In genomic region chr22:37273126-37273845, GRCh38 we compare ENCODE assay signal across 14 cellular contexts. TPM values are rescaled to one million over a fixed set of nuclear protein-coding genes. Genes with fewer than 3 reads are reported as not detected.
A peak's percentile ranks its signal among the peaks of the same experiment; 100 is the strongest.
DNase-seq lines count a peak whose midpoint lies in the region; ATAC-seq, FAIRE-seq and TF ChIP-seq lines count a peak whose summit lies in the region.
"Had no signal": no experiment of that assay in that cellular context is flagged by ENCODE, and none has a peak within 500 bp of the region (broad histone marks: within the 10 kb centered on the region; RNA-seq: fewer than 3 reads in every experiment).

No MANE protein-coding gene starts in this region.

- no peak overlapping the region for H3K4me3 Mint-ChIP-seq in WTC11

- H3K36me3 ChIP-seq in Karpas-422 (ENCODE audit: insufficient read depth, low read length): no peaks in the 10 kb centered on the region
- H3K36me3 ChIP-seq: left ventricle myocardium inferior, upper lobe of left lung had no signal

- CTCF ChIA-PET in WTC11 (lab: Charles Lee): interaction anchor here (0.5 to 4.3 kb wide), 4 partner anchors 14 to 199 kb away, joined by 3 to 31 read pairs (median 4); no protein-coding TSS in a partner anchor

- DNase-seq in AG08395 (ENCODE audit: low spot score): peak; percentile 68
- no peak for DNase-seq in GM19239 (ENCODE audit: insufficient read length, low spot score)
- DNase-seq in WTC11 (ENCODE audit: low spot score): no peak
- peak; percentile 80 for DNase-seq in iris pigment epithelial cell (ENCODE audit: low read depth)
- DNase-seq in caudate nucleus (lab: John Stamatoyannopoulos, UW): no peak
- no peak for DNase-seq in Karpas-422
- DNase-seq: DMS79; effector memory CD4-positive, alpha-beta T cell; left ventricle myocardium inferior; NCI-H446; upper lobe of left lung had no signal

- H3K36me3 Mint-ChIP-seq in WTC11: no peaks in the 10 kb centered on the region

- peak; percentile 79 for FAIRE-seq in GM19239 (lab: Jason Lieb, UNC)

- no peaks in the 10 kb centered on the region for H3K79me2 ChIP-seq in Karpas-422 (ENCODE audit: low read length)

- no peaks in the 10 kb centered on the region for H3K9me3 ChIP-seq in Karpas-422 (ENCODE audit: low read length)
- H3K9me3 ChIP-seq: upper lobe of left lung had no signal

- TF ChIP-seq CTCF in WTC11 (IDR thresholded peaks at IDR 0.05): no peak

- no peaks in the 10 kb centered on the region for H4K20me1 ChIP-seq in Karpas-422 (ENCODE audit: insufficient read depth, low read depth, low read length)

- H3K27ac Mint-ChIP-seq in WTC11: no peak overlapping the region

- no peak overlapping the region for H2AFZ ChIP-seq in Karpas-422 (ENCODE audit: low read length)

- no peak overlapping the region for H3K4me2 ChIP-seq in Karpas-422 (ENCODE audit: low read depth, low read length, poor library complexity, severe bottlenecking)

- POLR2A ChIA-PET in WTC11 (lab: Charles Lee): no interaction called here

- H3K9me3 Mint-ChIP-seq in WTC11: no peaks in the 10 kb centered on the region

- no peaks in the 10 kb centered on the region for H3K27me3 Mint-ChIP-seq in WTC11 (ENCODE audit: low read depth)

- no peaks in the 10 kb centered on the region for H3K4me1 Mint-ChIP-seq in WTC11

- H3K4me1 ChIP-seq in Karpas-422 (ENCODE audit: low read length): peaks cover 48% of the 10 kb centered on the region
- H3K4me1 ChIP-seq: left ventricle myocardium inferior had no signal

- no peak overlapping the region for H3K9ac ChIP-seq in Karpas-422 (ENCODE audit: low read length)

- H3K27ac ChIP-seq in caudate nucleus (ENCODE audit: low read depth, low read length) (no peak overlapping the region), Karpas-422 (ENCODE audit: low read length) (no peak overlapping the region)

- H3K4me3 ChIP-seq in Karpas-422 (ENCODE audit: low read length): no peak overlapping the region
- H3K4me3 ChIP-seq: left ventricle myocardium inferior, skin epidermis, upper lobe of left lung had no signal

- H3K27me3 ChIP-seq in Karpas-422 (ENCODE audit: low read length): no peaks in the 10 kb centered on the region; the same call in 1 of the 2 replicates
- H3K27me3 ChIP-seq: upper lobe of left lung had no signal

- no peaks in the 10 kb centered on the region for H3K9me2 ChIP-seq in Karpas-422 (replicated peaks; ENCODE audit: insufficient read depth, low read length)

- ATAC-seq in WTC11 (no peak), HG03521 (IDR thresholded peaks at IDR 0.05; ENCODE audit: unreplicated experiment) (no peak), HG03457 (IDR thresholded peaks at IDR 0.05; ENCODE audit: unreplicated experiment) (no peak)

TF ChIP-seq in WTC11, 78 proteins besides CTCF, POLR2A, EP300 and RAD21:
- TF ChIP-seq PRDM15 (CRISPR knock-in tag; IDR thresholded peaks at IDR 0.05): peak; percentile 69; the same call in 1 of the 2 replicates
- TF ChIP-seq ZNF396 (CRISPR knock-in tag; IDR thresholded peaks at IDR 0.05; ENCODE audit: borderline replicate concordance): no peak

RNA-seq across cellular contexts. Expression of gene CYTH4, which starts 9.0 kb away (rescaled TPM):
- 0.11 to 0.16 TPM (median 0.15 TPM) in 3 replicates for total RNA-seq in WTC11 (2021)
- total RNA-seq in Karpas-422 (2014; rRNA removed; shearing (Covaris generic); ENCODE audit: low replicate concordance): 11.1 and 12.6 TPM in 2 replicates

RNA-seq across cellular contexts. Expression of gene RAC2, which starts 29.2 kb away (rescaled TPM):
- total RNA-seq in WTC11 (2021): 3.6 to 4.9 TPM (median 4.9 TPM) in 3 replicates
- total RNA-seq in Karpas-422 (2014; rRNA removed; shearing (Covaris generic); ENCODE audit: low replicate concordance): 251 and 294 TPM in 2 replicates

Comparison
In these comparisons a context has a peak if more than half of its experiments do, and no peak if none do; other contexts are left out.
1. DNase-seq: peak in AG08395 (single experiment) and iris pigment epithelial cell (single experiment); none in GM19239 (single experiment), WTC11 (single experiment), caudate nucleus (0 of 61) and Karpas-422 (single experiment).
2. RNA of gene CYTH4, which starts 9.0 kb away (total RNA-seq): 11.1 to 12.6 TPM in Karpas-422; 0.11 to 0.16 TPM in WTC11; every median in the first group is over 10 times any median in the second.
3. RNA of gene RAC2, which starts 29.2 kb away (total RNA-seq): 251 to 294 TPM in Karpas-422; 3.6 to 4.9 TPM in WTC11; every median in the first group is over 10 times any median in the second.